13 cellular contexts compared by ENCODE assay signal in the genomic region with DNA sequence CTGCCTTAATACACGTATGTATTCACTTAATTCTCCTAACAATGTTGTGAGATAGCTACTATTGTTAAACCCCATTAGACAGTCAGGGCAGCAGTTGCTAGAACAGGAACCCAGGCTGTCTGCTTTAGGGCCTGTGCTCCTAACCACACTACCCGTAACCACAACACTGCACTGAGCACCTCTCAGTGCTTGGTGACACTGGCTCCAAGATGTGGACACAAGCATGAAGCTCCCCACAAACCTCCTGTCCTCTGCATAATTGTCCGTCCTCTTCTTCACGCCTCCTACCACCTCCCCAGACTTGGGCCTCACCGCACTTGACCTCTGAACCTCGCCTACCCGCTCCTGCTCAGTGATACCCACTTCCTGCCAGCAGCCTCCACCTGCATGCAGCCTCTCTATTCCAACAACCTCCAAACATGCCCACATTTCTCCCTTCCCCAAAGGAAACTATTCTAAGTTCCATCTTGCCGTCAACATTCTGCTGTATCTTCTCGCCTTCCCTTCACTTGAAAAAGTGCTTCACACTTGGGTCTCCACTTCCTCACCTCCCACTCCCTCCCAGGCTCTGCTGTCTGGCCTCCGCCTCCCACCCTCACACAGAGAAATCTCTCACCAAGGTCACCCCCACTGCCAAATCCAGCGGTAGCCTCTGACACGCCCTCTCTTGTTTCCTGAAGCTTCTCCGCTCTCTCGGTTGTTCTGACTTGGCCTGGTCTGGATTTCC. TPM values are rescaled to one million over a fixed set of nuclear protein-coding genes. Genes with fewer than 3 reads are reported as not detected.
A peak's percentile ranks its signal among the peaks of the same experiment; 100 is the strongest.
DNase-seq lines count a peak whose midpoint lies in the region; ATAC-seq and TF ChIP-seq lines count a peak whose summit lies in the region.
"Had no signal": no experiment of that assay in that cellular context is flagged by ENCODE, and none has a peak within 500 bp of the region (broad histone marks: within the 10 kb centered on the region; RNA-seq: fewer than 3 reads in every experiment).

No MANE protein-coding gene starts in this region.

- H3K36me3 ChIP-seq in BLaER1, result no peaks in the 10 kb centered on the region
- H3K36me3 ChIP-seq in left lung, result peaks cover 0 to 85% of the 10 kb centered on the region in 2 donors
- H3K36me3 ChIP-seq: colonic mucosa had no signal

- TF ChIP-seq CTCF in HL-60 (IDR thresholded peaks at IDR 0.05; ENCODE audit: insufficient read depth, low read length) (no peak), left lung (IDR thresholded peaks at IDR 0.05) (no peak)

- peak overlapping the region; percentile 65 for H3K27ac ChIP-seq in BLaER1
- peak overlapping the region; percentile 91 for H3K27ac ChIP-seq in HL-60 (replicated peaks)
- H3K27ac ChIP-seq in left lung, result peak overlapping the region in 1 of 2 donors; percentile 66
- no peak overlapping the region for H3K27ac ChIP-seq in substantia nigra (ENCODE audit: low read depth, low read length, poor library complexity, severe bottlenecking)
- H3K27ac ChIP-seq: colonic mucosa, KMS-11, SK-N-MC had no signal

- no peak overlapping the region for H3K4me3 ChIP-seq in BLaER1
- no peak overlapping the region for H3K4me3 ChIP-seq in HL-60 (replicated peaks; ENCODE audit: insufficient read depth, low read length)
- no peak overlapping the region for H3K4me3 ChIP-seq in left lung
- H3K4me3 ChIP-seq: colonic mucosa, SK-N-MC had no signal

- peak overlapping the region; percentile 68 for H3K4me2 ChIP-seq in BLaER1
- H3K4me2 ChIP-seq: KMS-11 had no signal

- H3K9ac ChIP-seq in BLaER1, result peak overlapping the region; percentile 32; the same call in 1 of the 2 replicates
- H3K9ac ChIP-seq: KMS-11 had no signal

- DNase-seq in HL-60 (ENCODE audit: low read depth in 1 of 2, low spot score in 1 of 2), result peak; percentile 86 to 94
- peak; percentile 17 to 26 for DNase-seq in activated CD4-positive, alpha-beta T cell treated with anti-CD3 and anti-CD28 coated beads, Interleukin-2, amount 50 U/mL, for 48 hours
- peak in 1 of 2 donors; percentile 50 for DNase-seq in left lung
- DNase-seq in DMS114 treated with DMSO at 0.1 percent for 48 hours (lab: John Stamatoyannopoulos, UW; ENCODE audit: unreplicated experiment), result no peak
- no peak for DNase-seq in NCI-H2029 (lab: John Stamatoyannopoulos, UW)
- DNase-seq in substantia nigra (lab: John Stamatoyannopoulos, UW), result no peak
- DNase-seq: colonic mucosa, NCI-H345 had no signal

- no peaks in the 10 kb centered on the region for H3K9me3 ChIP-seq in BLaER1
- H3K9me3 ChIP-seq in left lung, result no peaks in the 10 kb centered on the region
- H3K9me3 ChIP-seq: colonic mucosa had no signal

- H4K20me1 ChIP-seq in BLaER1, result no peaks in the 10 kb centered on the region

- ATAC-seq in left lung (peak; percentile 23), GM18519 (IDR thresholded peaks at IDR 0.05; ENCODE audit: low FRiP score, unreplicated experiment) (no peak)

- H3K4me1 ChIP-seq in BLaER1 (peaks cover 31% of the 10 kb centered on the region), left lung (peaks cover 0 to 86% of the 10 kb centered on the region in 2 donors)
- H3K4me1 ChIP-seq: colonic mucosa had no signal

- intact Hi-C loops in left lung (cut with DNase I), result loop anchor here in 1 of 2 donors (10.0 kb wide), 1 partner anchor 314 kb away; no protein-coding TSS in a partner anchor

- H3K27me3 ChIP-seq in BLaER1, result no peaks in the 10 kb centered on the region
- no peaks in the 10 kb centered on the region for H3K27me3 ChIP-seq in HL-60 (ENCODE audit: insufficient read depth, poor library complexity, severe bottlenecking)
- no peaks in the 10 kb centered on the region for H3K27me3 ChIP-seq in left lung
- H3K27me3 ChIP-seq: colonic mucosa had no signal

RNA-seq across cellular contexts. Expression of a gene that starts 14.6 kb away (rescaled TPM):
- total RNA-seq in left lung, result 10 to 100 TPM; 35.5 to 38.0 TPM

RNA-seq across cellular contexts. Expression of a gene that starts 16.5 kb away (rescaled TPM):
- total RNA-seq in left lung, result 100 to 1,000 TPM in 1 of 2 donors, 10 to 100 TPM in 1; 44.6 to 126 TPM
- total RNA-seq: glomerular endothelial cell had no signal

RNA-seq across cellular contexts. Expression of a gene that starts 53.5 kb away (rescaled TPM):
- 100 to 1,000 TPM; 170 to 341 TPM for total RNA-seq in left lung

Comparison
In these comparisons a context has a peak if more than half of its experiments do, and no peak if none do; other contexts are left out.
1. DNase-seq: peak in HL-60 (2 of 2) and activated CD4-positive, alpha-beta T cell treated with anti-CD3 and anti-CD28 coated beads, Interleukin-2, amount 50 U/mL, for 48 hours (2 of 2); none in DMS114 treated with DMSO at 0.1 percent for 48 hours (single experiment), NCI-H2029 (single experiment) and substantia nigra (0 of 49).